ENCODE assay signal across 1 cellular context in the genomic region with DNA sequence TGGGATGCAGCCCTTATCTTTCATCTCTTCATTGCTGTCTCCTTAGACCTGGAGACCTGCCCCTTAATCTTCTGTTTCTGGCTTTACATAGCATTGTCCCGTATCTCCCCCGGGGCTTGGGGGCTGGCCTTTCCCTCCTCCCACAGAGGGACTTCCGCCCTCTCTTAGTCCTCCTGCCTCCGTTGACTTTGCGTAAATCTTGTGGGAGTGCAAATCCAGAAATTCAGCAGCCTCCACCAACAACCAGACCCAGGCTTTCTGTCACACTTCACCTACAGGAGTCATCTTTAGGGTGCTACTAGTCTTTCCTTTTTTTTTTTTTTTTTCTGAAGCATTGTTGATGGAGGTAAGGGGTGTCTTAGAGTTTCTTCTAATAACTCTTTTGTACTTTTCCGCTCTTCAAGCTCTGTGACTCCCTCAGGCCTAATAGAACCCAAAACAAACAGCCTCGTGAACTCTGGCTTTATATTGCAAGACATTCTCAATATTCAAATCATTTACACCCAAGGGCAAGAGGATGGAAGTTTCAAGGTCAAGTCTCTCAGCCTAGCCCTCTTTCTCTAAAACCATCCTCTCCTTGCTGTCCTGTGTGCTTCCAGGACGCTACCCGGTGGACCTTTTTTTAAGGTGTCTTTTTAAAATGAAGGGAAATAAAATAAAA.
TF ChIP-seq lines count a peak whose summit lies in the region.

No MANE protein-coding gene starts in this region.

TF ChIP-seq in K562, 482 proteins besides CTCF, POLR2A, EP300 and RAD21 (continued from another document and continues in another):
- TF ChIP-seq, protein P1, sequence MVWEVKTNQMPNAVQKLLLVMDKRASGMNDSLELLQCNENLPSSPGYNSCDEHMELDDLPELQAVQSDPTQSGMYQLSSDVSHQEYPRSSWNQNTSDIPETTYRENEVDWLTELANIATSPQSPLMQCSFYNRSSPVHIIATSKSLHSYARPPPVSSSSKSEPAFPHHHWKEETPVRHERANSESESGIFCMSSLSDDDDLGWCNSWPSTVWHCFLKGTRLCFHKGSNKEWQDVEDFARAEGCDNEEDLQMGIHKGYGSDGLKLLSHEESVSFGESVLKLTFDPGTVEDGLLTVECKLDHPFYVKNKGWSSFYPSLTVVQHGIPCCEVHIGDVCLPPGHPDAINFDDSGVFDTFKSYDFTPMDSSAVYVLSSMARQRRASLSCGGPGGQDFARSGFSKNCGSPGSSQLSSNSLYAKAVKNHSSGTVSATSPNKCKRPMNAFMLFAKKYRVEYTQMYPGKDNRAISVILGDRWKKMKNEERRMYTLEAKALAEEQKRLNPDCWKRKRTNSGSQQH (CRISPR knock-in tag; IDR thresholded peaks at IDR 0.05) = no peak
- TF ChIP-seq ZNF311 (CRISPR knock-in tag; IDR thresholded peaks at IDR 0.05) (no peak), ESRRA (IDR thresholded peaks at IDR 0.05; ENCODE audit: borderline replicate concordance, low read depth) (peak; percentile 84), HDAC3 (IDR thresholded peaks at IDR 0.05; ENCODE audit: borderline replicate concordance, partially characterized antibody) (no peak), KDM2B (CRISPR knock-in tag; IDR thresholded peaks at IDR 0.05) (no peak), CHCHD3 (CRISPR knock-in tag; IDR thresholded peaks at IDR 0.05) (no peak), HLTF (IDR thresholded peaks at IDR 0.05) (no peak), MEIS2 (IDR thresholded peaks at IDR 0.05; ENCODE audit: partially characterized antibody) (peak; percentile 68), MYBL2 (IDR thresholded peaks at IDR 0.05; ENCODE audit: low read depth) (no peak), MYBL2 (CRISPR knock-in tag; IDR thresholded peaks at IDR 0.05; ENCODE audit: borderline replicate concordance) (no peak), ZNF830 (CRISPR knock-in tag; IDR thresholded peaks at IDR 0.05) (no peak), XRCC3 (IDR thresholded peaks at IDR 0.05) (no peak), STAT5A (IDR thresholded peaks at IDR 0.05; ENCODE audit: borderline replicate concordance, low read length) (0 out of 2 replicates have a peak, but pooled peaks have one; percentile 10), MED1 (CRISPR knock-in tag; IDR thresholded peaks at IDR 0.05; ENCODE audit: borderline replicate concordance) (no peak), RBM15 (IDR thresholded peaks at IDR 0.05; ENCODE audit: insufficient read depth, low read length) (no peak), KAT7 (CRISPR knock-in tag; IDR thresholded peaks at IDR 0.05; ENCODE audit: borderline replicate concordance) (no peak), PTBP1 (IDR thresholded peaks at IDR 0.05; ENCODE audit: low read depth, low read length) (no peak), CBFA2T3 (IDR thresholded peaks at IDR 0.05) (peak; percentile 64), ZNF41 (CRISPR knock-in tag; conservative IDR thresholded peaks at IDR 0.05) (no peak), HDAC6 (IDR thresholded peaks at IDR 0.05; ENCODE audit: low read depth, low read length) (no peak), LARP7 (IDR thresholded peaks at IDR 0.05) (no peak), ZNF79 (CRISPR knock-in tag; IDR thresholded peaks at IDR 0.05; ENCODE audit: low read depth) (no peak), PHB (CRISPR knock-in tag; IDR thresholded peaks at IDR 0.05) (no peak), ATF1 (CRISPR knock-in tag; IDR thresholded peaks at IDR 0.05) (no peak), ATF1 (tag; IDR thresholded peaks at IDR 0.05) (no peak; the same call in 1 of the 2 replicates), LEF1 (IDR thresholded peaks at IDR 0.05) (peak; percentile 56; the same call in 1 of the 2 replicates), RFX1 (IDR thresholded peaks at IDR 0.05) (no peak)
- TF ChIP-seq, protein P2, sequence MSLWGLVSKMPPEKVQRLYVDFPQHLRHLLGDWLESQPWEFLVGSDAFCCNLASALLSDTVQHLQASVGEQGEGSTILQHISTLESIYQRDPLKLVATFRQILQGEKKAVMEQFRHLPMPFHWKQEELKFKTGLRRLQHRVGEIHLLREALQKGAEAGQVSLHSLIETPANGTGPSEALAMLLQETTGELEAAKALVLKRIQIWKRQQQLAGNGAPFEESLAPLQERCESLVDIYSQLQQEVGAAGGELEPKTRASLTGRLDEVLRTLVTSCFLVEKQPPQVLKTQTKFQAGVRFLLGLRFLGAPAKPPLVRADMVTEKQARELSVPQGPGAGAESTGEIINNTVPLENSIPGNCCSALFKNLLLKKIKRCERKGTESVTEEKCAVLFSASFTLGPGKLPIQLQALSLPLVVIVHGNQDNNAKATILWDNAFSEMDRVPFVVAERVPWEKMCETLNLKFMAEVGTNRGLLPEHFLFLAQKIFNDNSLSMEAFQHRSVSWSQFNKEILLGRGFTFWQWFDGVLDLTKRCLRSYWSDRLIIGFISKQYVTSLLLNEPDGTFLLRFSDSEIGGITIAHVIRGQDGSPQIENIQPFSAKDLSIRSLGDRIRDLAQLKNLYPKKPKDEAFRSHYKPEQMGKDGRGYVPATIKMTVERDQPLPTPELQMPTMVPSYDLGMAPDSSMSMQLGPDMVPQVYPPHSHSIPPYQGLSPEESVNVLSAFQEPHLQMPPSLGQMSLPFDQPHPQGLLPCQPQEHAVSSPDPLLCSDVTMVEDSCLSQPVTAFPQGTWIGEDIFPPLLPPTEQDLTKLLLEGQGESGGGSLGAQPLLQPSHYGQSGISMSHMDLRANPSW (CRISPR knock-in tag; IDR thresholded peaks at IDR 0.05) = no peak
- TF ChIP-seq, protein P3, sequence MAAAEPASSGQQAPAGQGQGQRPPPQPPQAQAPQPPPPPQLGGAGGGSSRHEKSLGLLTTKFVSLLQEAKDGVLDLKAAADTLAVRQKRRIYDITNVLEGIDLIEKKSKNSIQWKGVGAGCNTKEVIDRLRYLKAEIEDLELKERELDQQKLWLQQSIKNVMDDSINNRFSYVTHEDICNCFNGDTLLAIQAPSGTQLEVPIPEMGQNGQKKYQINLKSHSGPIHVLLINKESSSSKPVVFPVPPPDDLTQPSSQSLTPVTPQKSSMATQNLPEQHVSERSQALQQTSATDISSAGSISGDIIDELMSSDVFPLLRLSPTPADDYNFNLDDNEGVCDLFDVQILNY (CRISPR knock-in tag; IDR thresholded peaks at IDR 0.05) = no peak
- TF ChIP-seq, protein P4, sequence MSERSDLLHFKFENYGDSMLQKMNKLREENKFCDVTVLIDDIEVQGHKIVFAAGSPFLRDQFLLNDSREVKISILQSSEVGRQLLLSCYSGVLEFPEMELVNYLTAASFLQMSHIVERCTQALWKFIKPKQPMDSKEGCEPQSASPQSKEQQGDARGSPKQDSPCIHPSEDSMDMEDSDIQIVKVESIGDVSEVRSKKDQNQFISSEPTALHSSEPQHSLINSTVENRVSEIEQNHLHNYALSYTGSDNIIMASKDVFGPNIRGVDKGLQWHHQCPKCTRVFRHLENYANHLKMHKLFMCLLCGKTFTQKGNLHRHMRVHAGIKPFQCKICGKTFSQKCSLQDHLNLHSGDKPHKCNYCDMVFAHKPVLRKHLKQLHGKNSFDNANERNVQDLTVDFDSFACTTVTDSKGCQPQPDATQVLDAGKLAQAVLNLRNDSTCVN (CRISPR knock-in tag; IDR thresholded peaks at IDR 0.05) = no peak
- TF ChIP-seq, protein P5, sequence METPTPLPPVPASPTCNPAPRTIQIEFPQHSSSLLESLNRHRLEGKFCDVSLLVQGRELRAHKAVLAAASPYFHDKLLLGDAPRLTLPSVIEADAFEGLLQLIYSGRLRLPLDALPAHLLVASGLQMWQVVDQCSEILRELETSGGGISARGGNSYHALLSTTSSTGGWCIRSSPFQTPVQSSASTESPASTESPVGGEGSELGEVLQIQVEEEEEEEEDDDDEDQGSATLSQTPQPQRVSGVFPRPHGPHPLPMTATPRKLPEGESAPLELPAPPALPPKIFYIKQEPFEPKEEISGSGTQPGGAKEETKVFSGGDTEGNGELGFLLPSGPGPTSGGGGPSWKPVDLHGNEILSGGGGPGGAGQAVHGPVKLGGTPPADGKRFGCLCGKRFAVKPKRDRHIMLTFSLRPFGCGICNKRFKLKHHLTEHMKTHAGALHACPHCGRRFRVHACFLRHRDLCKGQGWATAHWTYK (CRISPR knock-in tag; IDR thresholded peaks at IDR 0.05) = no peak
- TF ChIP-seq, protein P6, sequence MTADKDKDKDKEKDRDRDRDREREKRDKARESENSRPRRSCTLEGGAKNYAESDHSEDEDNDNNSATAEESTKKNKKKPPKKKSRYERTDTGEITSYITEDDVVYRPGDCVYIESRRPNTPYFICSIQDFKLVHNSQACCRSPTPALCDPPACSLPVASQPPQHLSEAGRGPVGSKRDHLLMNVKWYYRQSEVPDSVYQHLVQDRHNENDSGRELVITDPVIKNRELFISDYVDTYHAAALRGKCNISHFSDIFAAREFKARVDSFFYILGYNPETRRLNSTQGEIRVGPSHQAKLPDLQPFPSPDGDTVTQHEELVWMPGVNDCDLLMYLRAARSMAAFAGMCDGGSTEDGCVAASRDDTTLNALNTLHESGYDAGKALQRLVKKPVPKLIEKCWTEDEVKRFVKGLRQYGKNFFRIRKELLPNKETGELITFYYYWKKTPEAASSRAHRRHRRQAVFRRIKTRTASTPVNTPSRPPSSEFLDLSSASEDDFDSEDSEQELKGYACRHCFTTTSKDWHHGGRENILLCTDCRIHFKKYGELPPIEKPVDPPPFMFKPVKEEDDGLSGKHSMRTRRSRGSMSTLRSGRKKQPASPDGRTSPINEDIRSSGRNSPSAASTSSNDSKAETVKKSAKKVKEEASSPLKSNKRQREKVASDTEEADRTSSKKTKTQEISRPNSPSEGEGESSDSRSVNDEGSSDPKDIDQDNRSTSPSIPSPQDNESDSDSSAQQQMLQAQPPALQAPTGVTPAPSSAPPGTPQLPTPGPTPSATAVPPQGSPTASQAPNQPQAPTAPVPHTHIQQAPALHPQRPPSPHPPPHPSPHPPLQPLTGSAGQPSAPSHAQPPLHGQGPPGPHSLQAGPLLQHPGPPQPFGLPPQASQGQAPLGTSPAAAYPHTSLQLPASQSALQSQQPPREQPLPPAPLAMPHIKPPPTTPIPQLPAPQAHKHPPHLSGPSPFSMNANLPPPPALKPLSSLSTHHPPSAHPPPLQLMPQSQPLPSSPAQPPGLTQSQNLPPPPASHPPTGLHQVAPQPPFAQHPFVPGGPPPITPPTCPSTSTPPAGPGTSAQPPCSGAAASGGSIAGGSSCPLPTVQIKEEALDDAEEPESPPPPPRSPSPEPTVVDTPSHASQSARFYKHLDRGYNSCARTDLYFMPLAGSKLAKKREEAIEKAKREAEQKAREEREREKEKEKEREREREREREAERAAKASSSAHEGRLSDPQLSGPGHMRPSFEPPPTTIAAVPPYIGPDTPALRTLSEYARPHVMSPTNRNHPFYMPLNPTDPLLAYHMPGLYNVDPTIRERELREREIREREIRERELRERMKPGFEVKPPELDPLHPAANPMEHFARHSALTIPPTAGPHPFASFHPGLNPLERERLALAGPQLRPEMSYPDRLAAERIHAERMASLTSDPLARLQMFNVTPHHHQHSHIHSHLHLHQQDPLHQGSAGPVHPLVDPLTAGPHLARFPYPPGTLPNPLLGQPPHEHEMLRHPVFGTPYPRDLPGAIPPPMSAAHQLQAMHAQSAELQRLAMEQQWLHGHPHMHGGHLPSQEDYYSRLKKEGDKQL (CRISPR knock-in tag; IDR thresholded peaks at IDR 0.05; ENCODE audit: borderline replicate concordance) = no peak
- TF ChIP-seq, protein P7, sequence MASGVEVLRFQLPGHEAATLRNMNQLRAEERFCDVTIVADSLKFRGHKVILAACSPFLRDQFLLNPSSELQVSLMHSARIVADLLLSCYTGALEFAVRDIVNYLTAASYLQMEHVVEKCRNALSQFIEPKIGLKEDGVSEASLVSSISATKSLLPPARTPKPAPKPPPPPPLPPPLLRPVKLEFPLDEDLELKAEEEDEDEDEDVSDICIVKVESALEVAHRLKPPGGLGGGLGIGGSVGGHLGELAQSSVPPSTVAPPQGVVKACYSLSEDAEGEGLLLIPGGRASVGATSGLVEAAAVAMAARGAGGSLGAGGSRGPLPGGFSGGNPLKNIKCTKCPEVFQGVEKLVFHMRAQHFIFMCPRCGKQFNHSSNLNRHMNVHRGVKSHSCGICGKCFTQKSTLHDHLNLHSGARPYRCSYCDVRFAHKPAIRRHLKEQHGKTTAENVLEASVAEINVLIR (CRISPR knock-in tag; IDR thresholded peaks at IDR 0.05) = no peak
- TF ChIP-seq, protein P8, sequence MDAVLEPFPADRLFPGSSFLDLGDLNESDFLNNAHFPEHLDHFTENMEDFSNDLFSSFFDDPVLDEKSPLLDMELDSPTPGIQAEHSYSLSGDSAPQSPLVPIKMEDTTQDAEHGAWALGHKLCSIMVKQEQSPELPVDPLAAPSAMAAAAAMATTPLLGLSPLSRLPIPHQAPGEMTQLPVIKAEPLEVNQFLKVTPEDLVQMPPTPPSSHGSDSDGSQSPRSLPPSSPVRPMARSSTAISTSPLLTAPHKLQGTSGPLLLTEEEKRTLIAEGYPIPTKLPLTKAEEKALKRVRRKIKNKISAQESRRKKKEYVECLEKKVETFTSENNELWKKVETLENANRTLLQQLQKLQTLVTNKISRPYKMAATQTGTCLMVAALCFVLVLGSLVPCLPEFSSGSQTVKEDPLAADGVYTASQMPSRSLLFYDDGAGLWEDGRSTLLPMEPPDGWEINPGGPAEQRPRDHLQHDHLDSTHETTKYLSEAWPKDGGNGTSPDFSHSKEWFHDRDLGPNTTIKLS (IDR thresholded peaks at IDR 0.05; ENCODE audit: borderline replicate concordance, low read depth) = 0 out of 2 replicates have a peak, but pooled peaks have one; percentile 15
- TF ChIP-seq, protein P9, sequence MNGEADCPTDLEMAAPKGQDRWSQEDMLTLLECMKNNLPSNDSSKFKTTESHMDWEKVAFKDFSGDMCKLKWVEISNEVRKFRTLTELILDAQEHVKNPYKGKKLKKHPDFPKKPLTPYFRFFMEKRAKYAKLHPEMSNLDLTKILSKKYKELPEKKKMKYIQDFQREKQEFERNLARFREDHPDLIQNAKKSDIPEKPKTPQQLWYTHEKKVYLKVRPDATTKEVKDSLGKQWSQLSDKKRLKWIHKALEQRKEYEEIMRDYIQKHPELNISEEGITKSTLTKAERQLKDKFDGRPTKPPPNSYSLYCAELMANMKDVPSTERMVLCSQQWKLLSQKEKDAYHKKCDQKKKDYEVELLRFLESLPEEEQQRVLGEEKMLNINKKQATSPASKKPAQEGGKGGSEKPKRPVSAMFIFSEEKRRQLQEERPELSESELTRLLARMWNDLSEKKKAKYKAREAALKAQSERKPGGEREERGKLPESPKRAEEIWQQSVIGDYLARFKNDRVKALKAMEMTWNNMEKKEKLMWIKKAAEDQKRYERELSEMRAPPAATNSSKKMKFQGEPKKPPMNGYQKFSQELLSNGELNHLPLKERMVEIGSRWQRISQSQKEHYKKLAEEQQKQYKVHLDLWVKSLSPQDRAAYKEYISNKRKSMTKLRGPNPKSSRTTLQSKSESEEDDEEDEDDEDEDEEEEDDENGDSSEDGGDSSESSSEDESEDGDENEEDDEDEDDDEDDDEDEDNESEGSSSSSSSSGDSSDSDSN (IDR thresholded peaks at IDR 0.05; ENCODE audit: borderline replicate concordance in 1 of 2, low read depth in 2 of 2, low read length in 2 of 2) = no peak
